15 cellular contexts compared by ENCODE assay signal in the genomic region with DNA sequence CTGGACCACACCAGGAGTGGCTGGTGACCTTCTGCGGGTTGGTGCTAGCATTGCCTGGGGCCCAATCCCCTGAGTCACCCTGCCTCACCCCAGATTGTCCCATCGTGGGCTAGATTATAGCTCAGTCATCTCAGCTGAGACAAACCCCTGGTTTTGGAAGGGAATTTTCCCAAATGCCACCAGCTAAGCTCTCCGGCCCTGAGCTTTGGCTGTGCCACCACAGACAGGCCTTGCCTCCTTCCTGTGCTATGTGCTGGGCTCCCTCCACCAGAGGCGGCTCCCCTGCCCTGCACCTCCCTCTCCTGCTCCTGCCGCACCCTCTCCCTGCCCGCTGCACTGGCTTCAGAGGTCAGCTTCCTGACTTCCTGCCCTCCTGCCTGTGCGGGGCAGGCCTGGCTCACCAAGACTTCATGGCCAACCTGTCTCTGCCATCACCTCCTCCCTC.
DNase-seq lines count a peak whose midpoint lies in the region; ATAC-seq and TF ChIP-seq lines count a peak whose summit lies in the region.
"Had no signal": no experiment of that assay in that cellular context is flagged by ENCODE, and none has a peak within 500 bp of the region (broad histone marks: within the 10 kb centered on the region; RNA-seq: fewer than 3 reads in every experiment).

No MANE protein-coding gene starts in this region.

- peaks cover 10% of the 10 kb centered on the region for H3K4me1 Mint-ChIP-seq in MCF 10A (ENCODE audit: insufficient read depth, unreplicated experiment)

- peaks cover 6% of the 10 kb centered on the region for H3K36me3 Mint-ChIP-seq in MCF 10A (ENCODE audit: insufficient read depth, unreplicated experiment)

- CTCF ChIA-PET in MCF 10A (lab: Yijun Ruan, JAX) = interaction anchor here (0.6 to 12.0 kb wide), 9 partner anchors 8 to 538 kb away, joined by 3 to 248 read pairs (median 26); no protein-coding TSS in a partner anchor

- BruUV-seq in MCF 10A (replicated peaks; lab: Mats Ljungman, UMichigan) = no TSS peak

- H3K9me3 ChIP-seq in breast epithelium (no peaks in the 10 kb centered on the region), tibial artery (no peaks in the 10 kb centered on the region)
- H3K9me3 ChIP-seq: left lung, tibial nerve had no signal

- H3K4me1 ChIP-seq in breast epithelium (no peaks in the 10 kb centered on the region), tibial artery (peaks cover 0 to 19% (median 16%) of the 10 kb centered on the region in 4 donors)

- H3K9me3 Mint-ChIP-seq in MCF 10A (ENCODE audit: unreplicated experiment) = no peaks in the 10 kb centered on the region
- H3K9me3 Mint-ChIP-seq: activated T-cell treated with anti-CD3 and anti-CD28 coated beads, Interleukin-2, amount 50 U/mL, for 4 hours; effector memory CD8-positive, alpha-beta T cell had no signal

- H3K27me3 ChIP-seq in breast epithelium (no peaks in the 10 kb centered on the region), tibial artery (no peaks in the 10 kb centered on the region)
- H3K27me3 ChIP-seq: left lung, tibial nerve had no signal

- no peak overlapping the region for H3K4me3 ChIP-seq in breast epithelium
- no peak overlapping the region for H3K4me3 ChIP-seq in tibial artery
- H3K4me3 ChIP-seq: left lung, tibial nerve had no signal

- POLR2A ChIA-PET in MCF 10A (lab: Yijun Ruan, JAX) = interaction anchor here (0.6 kb wide), 1 partner anchor 21 kb away, joined by 3 read pairs; no protein-coding TSS in a partner anchor

- H3K36me3 ChIP-seq in breast epithelium (no peaks in the 10 kb centered on the region), tibial artery (peaks cover 0 to 7% (median 7%) of the 10 kb centered on the region in 3 donors)
- H3K36me3 ChIP-seq: left lung, tibial nerve had no signal

- intact Hi-C loops in MCF 10A (cut with micrococcal nuclease) (no loop called here), breast epithelium (cut with DNase I; ENCODE audit: low total_unique reads) (loop anchor here (10.0 kb wide), 1 partner anchor 129 kb away; no protein-coding TSS in a partner anchor), left cardiac atrium (cut with DNase I) (loop anchor here in 1 of 2 donors (10.0 kb wide), 1 partner anchor 69 kb away; no protein-coding TSS in a partner anchor), tibial artery (cut with DNase I; ENCODE audit: low total_unique reads) (no loop called here)

- DNase-seq in MCF 10A (ENCODE audit: unreplicated experiment) (peak; percentile 20), breast epithelium (ENCODE audit: low spot score in 2 of 2) (no peak), T1000 (lab: John Stamatoyannopoulos, UW) (peak; percentile 76), left cardiac atrium (no peak), tibial artery (no peak), Kasumi-1 (lab: John Stamatoyannopoulos, UW) (no peak), NCI-H446 (lab: John Stamatoyannopoulos, UW) (no peak)
- DNase-seq in stimulated activated naive CD8-positive, alpha-beta T cell treated with anti-CD3 and anti-CD28 coated beads, Interleukin-15, Interleukin-2, amounts not matched to agents 100 U/mL and 50 U/mL, for 24 hours = no peak
- DNase-seq: activated CD4-positive, alpha-beta T cell treated with anti-CD3 and anti-CD28 coated beads for 1 hour; activated T-cell treated with anti-CD3 and anti-CD28 coated beads, Interleukin-2, amount 50 U/mL, for 4 hours; effector memory CD8-positive, alpha-beta T cell; left lung; OCI-M1; T-helper 1 cell had no signal

- peak; percentile 42 to 59 for ATAC-seq in left cardiac atrium
- ATAC-seq in stimulated activated naive CD8-positive, alpha-beta T cell treated with anti-CD3 and anti-CD28 coated beads, Interleukin-15, Interleukin-2, amounts not matched to agents 100 U/mL and 50 U/mL, for 24 hours = no peak
- ATAC-seq: activated T-cell treated with anti-CD3 and anti-CD28 coated beads, Interleukin-2, amount 50 U/mL, for 4 hours; effector memory CD8-positive, alpha-beta T cell; left lung had no signal

- TF ChIP-seq POLR2A in breast epithelium (IDR thresholded peaks at IDR 0.05) = no peak

- TF ChIP-seq CTCF in MCF 10A (IDR thresholded peaks at IDR 0.05; ENCODE audit: unreplicated experiment) (no peak), breast epithelium (IDR thresholded peaks at IDR 0.05) (no peak), tibial artery (IDR thresholded peaks at IDR 0.05) (no peak)

- peak overlapping the region in 1 of 2 donors; percentile 19 for H3K27ac ChIP-seq in breast epithelium
- H3K27ac ChIP-seq in tibial artery = peak overlapping the region; percentile 17 to 48
- H3K27ac ChIP-seq: left lung had no signal

- no peak overlapping the region for H3K4me3 Mint-ChIP-seq in MCF 10A (ENCODE audit: unreplicated experiment)
- H3K4me3 Mint-ChIP-seq: activated T-cell treated with anti-CD3 and anti-CD28 coated beads, Interleukin-2, amount 50 U/mL, for 4 hours; effector memory CD8-positive, alpha-beta T cell had no signal

- no peaks in the 10 kb centered on the region for H3K27me3 Mint-ChIP-seq in MCF 10A (ENCODE audit: insufficient read depth, unreplicated experiment)

- H3K27ac Mint-ChIP-seq in MCF 10A (ENCODE audit: low read depth, unreplicated experiment) = peak overlapping the region; percentile 37
- H3K27ac Mint-ChIP-seq: effector memory CD8-positive, alpha-beta T cell had no signal

Comparison
In these comparisons a context has a peak if more than half of its experiments do, and no peak if none do; other contexts are left out.
1. DNase-seq: peak in MCF 10A (single experiment) and T1000 (single experiment); none in breast epithelium (0 of 2), left cardiac atrium (single experiment), tibial artery (0 of 2), Kasumi-1 (0 of 2), stimulated activated naive CD8-positive, alpha-beta T cell treated with anti-CD3 and anti-CD28 coated beads, Interleukin-15, Interleukin-2, amounts not matched to agents 100 U/mL and 50 U/mL, for 24 hours (single experiment) and NCI-H446 (0 of 2).